In the genomic region with DNA sequence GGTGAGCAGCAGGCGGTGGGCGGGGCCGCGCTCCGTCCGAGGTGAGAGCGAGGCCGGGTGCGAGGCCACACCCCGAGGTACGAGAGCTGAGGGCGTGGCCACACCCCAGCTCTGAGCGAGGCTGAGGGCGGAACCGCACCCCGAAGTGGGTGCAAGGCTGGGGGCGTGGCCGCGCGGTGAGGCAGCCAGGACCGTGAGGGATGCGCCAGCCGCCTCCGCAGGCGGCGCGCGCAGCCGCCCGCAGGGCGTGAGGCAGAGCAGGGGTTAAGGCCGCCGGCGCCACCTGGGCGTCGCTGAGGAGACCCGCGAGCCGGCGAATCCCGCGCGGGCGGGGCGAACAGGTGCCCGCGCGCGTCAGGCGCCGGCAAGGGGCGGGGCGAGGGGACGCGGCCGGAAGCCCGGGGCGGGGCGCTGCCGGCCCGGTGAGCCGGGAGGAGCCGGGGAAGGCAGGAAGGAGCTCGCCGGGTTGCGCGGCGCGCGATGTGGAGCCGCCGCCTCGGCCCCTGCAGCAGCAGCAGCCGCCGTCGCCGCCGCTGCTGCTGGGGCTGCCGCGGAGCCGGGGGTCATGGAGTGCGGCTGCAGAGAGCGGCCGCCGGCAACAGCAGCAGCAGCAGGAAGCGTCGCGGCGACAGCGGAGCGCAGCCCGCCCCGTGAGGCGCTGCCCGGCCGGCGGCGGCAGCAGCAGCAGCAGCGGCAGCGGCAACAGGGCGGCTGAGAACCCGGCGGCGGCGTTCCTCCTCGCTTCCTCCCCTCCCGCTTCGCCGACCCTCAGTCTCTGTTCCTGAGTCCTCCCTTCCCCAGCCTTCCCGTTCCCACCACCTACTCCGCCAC, we compare ENCODE assay signal across 8 cellular contexts. TPM values are rescaled to one million over a fixed set of nuclear protein-coding genes. Genes with fewer than 3 reads are reported as not detected.
DNase-seq lines count a peak whose midpoint lies in the region; ATAC-seq and TF ChIP-seq lines count a peak whose summit lies in the region.

A gene with protein sequence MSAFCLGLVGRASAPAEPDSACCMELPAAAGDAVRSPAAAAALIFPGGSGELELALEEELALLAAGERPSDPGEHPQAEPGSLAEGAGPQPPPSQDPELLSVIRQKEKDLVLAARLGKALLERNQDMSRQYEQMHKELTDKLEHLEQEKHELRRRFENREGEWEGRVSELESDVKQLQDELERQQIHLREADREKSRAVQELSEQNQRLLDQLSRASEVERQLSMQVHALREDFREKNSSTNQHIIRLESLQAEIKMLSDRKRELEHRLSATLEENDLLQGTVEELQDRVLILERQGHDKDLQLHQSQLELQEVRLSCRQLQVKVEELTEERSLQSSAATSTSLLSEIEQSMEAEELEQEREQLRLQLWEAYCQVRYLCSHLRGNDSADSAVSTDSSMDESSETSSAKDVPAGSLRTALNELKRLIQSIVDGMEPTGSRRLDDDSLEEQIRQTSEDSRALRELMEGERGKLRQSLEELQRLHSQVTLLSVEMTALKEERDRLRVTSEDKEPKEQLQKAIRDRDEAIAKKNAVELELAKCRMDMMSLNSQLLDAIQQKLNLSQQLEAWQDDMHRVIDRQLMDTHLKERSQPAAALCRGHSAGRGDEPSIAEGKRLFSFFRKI (plus strand): TSS at position 449 of the 831 bp plus-strand sequence. CDS start 633 bp downstream, outside the sequence.

- H3K27me3 ChIP-seq in iPS-15b (ENCODE audit: control insufficient read depth, insufficient read depth, low read length) = peaks cover 16% of the 10 kb centered on the region
- H3K27me3 ChIP-seq in skeletal muscle tissue (ENCODE audit: control insufficient read depth in 3 of 3, insufficient read depth in 3 of 3, low read length in 3 of 3) = peaks cover 28 to 45% (median 35%) of the 10 kb centered on the region in 3 donors

- H3K4me3 ChIP-seq in astrocyte of the spinal cord (ENCODE audit: low read depth, low read length) (peak within 1 kb of the TSS; percentile 42), iPS-15b (ENCODE audit: low read depth, low read length) (peak within 1 kb of the TSS; percentile 68), skeletal muscle tissue (ENCODE audit: low read length in 3 of 3) (peak within 1 kb of the TSS in 2 of 3 donors; percentile 54 to 66)

- no peak within 1 kb of the TSS for H3K27ac ChIP-seq in skeletal muscle tissue (ENCODE audit: low read depth, low read length)

- peaks cover 14% of the 10 kb centered on the region for H3K4me1 ChIP-seq in iPS-15b (ENCODE audit: control insufficient read depth, insufficient read depth, low read length)
- H3K4me1 ChIP-seq in skeletal muscle tissue (ENCODE audit: control insufficient read depth in 3 of 3, insufficient read depth in 3 of 3, low read length in 3 of 3) = peaks cover 9 to 12% (median 12%) of the 10 kb centered on the region in 3 donors

- in situ Hi-C loops in astrocyte of the spinal cord (cut with HindIII; ENCODE audit: low sequenced_read_pairs) = no loop called here

- H3K9me3 ChIP-seq in iPS-15b (ENCODE audit: control insufficient read depth, insufficient read depth, low read length) = no peaks in the 10 kb centered on the region
- H3K9me3 ChIP-seq in skeletal muscle tissue (ENCODE audit: control insufficient read depth in 3 of 3, low read length in 3 of 3) = no peaks in the 10 kb centered on the region

- ATAC-seq in HG03039 (IDR thresholded peaks at IDR 0.05; ENCODE audit: unreplicated experiment) = peak; percentile 76

- H3K36me3 ChIP-seq in iPS-15b (ENCODE audit: control insufficient read depth, insufficient read depth, low read length) = no peaks in the 10 kb centered on the region
- H3K36me3 ChIP-seq in skeletal muscle tissue (ENCODE audit: control insufficient read depth in 3 of 3, insufficient read depth in 3 of 3, low read length in 3 of 3) = no peaks in the 10 kb centered on the region

- DNase-seq in DMS 273 (lab: John Stamatoyannopoulos, UW; ENCODE audit: unreplicated experiment) (peak; percentile 95), DMS 273 treated with DMSO at 0.1 percent for 48 hours (lab: John Stamatoyannopoulos, UW) (no peak), NCI-H2029 treated with DMSO at 0.1 percent for 48 hours (lab: John Stamatoyannopoulos, UW) (peak; percentile 75), T1000 (lab: John Stamatoyannopoulos, UW) (peak; percentile 23), astrocyte of the spinal cord (ENCODE audit: low read depth, low spot score) (peak; percentile 11)

- peak within 1 kb of the TSS; percentile 26 for H3K9ac ChIP-seq in iPS-15b (ENCODE audit: low read depth, low read length)
- peak within 1 kb of the TSS in 1 of 3 donors; percentile 8 for H3K9ac ChIP-seq in skeletal muscle tissue (ENCODE audit: low read depth in 1 of 3, low read length in 3 of 3)

- no peak for TF ChIP-seq CTCF in astrocyte of the spinal cord (IDR thresholded peaks at IDR 0.05; ENCODE audit: low read depth, low read length)

RNA-seq across cellular contexts. Expression of the gene that starts here (rescaled TPM):
- total RNA-seq in skeletal muscle tissue = 1.0 TPM
